Comparison of ENCODE assay signal across 6 cellular contexts in genomic region chr19:19627442-19627715, GRCh38. TPM values are rescaled to one million over a fixed set of nuclear protein-coding genes. Genes with fewer than 3 reads are reported as not detected.
DNase-seq lines count a peak whose midpoint lies in the region; ATAC-seq and TF ChIP-seq lines count a peak whose summit lies in the region.

No MANE protein-coding gene starts in this region.

- H3K4me1 Mint-ChIP-seq in immature natural killer cell: peaks cover 16 to 17% of the 10 kb centered on the region in 2 donors

- H3K36me3 ChIP-seq in OCI-LY1 (ENCODE audit: insufficient read depth, low read length): peaks cover 36% of the 10 kb centered on the region

- no peak for ATAC-seq in HG02884 (IDR thresholded peaks at IDR 0.05; ENCODE audit: unreplicated experiment)
- ATAC-seq in HG03175 (IDR thresholded peaks at IDR 0.05; ENCODE audit: unreplicated experiment): no peak

- no peak for DNase-seq in AG04449 (ENCODE audit: low read depth, low spot score)
- no peak for DNase-seq in immature natural killer cell
- no peak for DNase-seq in NCI-H446 (lab: John Stamatoyannopoulos, UW)

- no peaks in the 10 kb centered on the region for H3K9me3 ChIP-seq in OCI-LY1 (ENCODE audit: low read length)

- H3K9me2 ChIP-seq in OCI-LY1 (ENCODE audit: low read depth, low read length): no peaks in the 10 kb centered on the region

- no peaks in the 10 kb centered on the region for H4K20me1 ChIP-seq in OCI-LY1 (ENCODE audit: insufficient read depth, low read length)

- peak overlapping the region; percentile 83 to 93 (median 84) for H3K4me3 Mint-ChIP-seq in immature natural killer cell

- POLR2A ChIA-PET in AG04449 (lab: Yijun Ruan, JAX): interaction anchor here (0.9 kb wide), 1 partner anchor 14 kb away, joined by 3 read pairs; no protein-coding TSS in a partner anchor

- peak overlapping the region; percentile 87 for H3K9ac ChIP-seq in OCI-LY1 (ENCODE audit: low read length)

- H3K79me2 ChIP-seq in OCI-LY1 (ENCODE audit: insufficient read depth, low read length): no peaks in the 10 kb centered on the region

- CTCF ChIA-PET in AG04449 (lab: Yijun Ruan, JAX): interaction anchor here (0.7 to 2.7 kb wide), 4 partner anchors 15 to 95 kb away, joined by 3 to 10 read pairs (median 7); partner anchors contain the start of gene GMIP

- H3K27me3 Mint-ChIP-seq in immature natural killer cell (ENCODE audit: low read depth in 3 of 3): peaks cover 4 to 13% (median 6%) of the 10 kb centered on the region in 3 donors

- H3K4me3 ChIP-seq in AG04449 (ENCODE audit: low read depth, low read length) (peak overlapping the region; percentile 38), OCI-LY1 (ENCODE audit: low read depth, low read length, poor library complexity, severe bottlenecking) (peak overlapping the region; percentile 80)

- TF ChIP-seq CTCF in AG04449 (IDR thresholded peaks at IDR 0.05; ENCODE audit: insufficient read depth, low read length, missing control alignments): no peak
- no peak for TF ChIP-seq CTCF in OCI-LY1 (IDR thresholded peaks at IDR 0.05; ENCODE audit: low read length)

- H3K27me3 ChIP-seq in OCI-LY1 (ENCODE audit: insufficient read depth, low read length): no peaks in the 10 kb centered on the region

- H3K4me2 ChIP-seq in OCI-LY1 (ENCODE audit: low read length): peak overlapping the region; percentile 74

- H3F3A ChIP-seq in OCI-LY1 (ENCODE audit: insufficient read depth, low read length): no peaks in the 10 kb centered on the region

- H3K9me3 Mint-ChIP-seq in immature natural killer cell: no peaks in the 10 kb centered on the region

- H2AFZ ChIP-seq in OCI-LY1 (ENCODE audit: low read length): no peak overlapping the region

- peaks cover 0 to 4% (median 0%) of the 10 kb centered on the region in 3 donors for H3K36me3 Mint-ChIP-seq in immature natural killer cell

- H3K27ac ChIP-seq in OCI-LY1 (ENCODE audit: low read depth, low read length, poor library complexity, severe bottlenecking): peak overlapping the region; percentile 21

- peak overlapping the region; percentile 34 to 92 (median 82) for H3K27ac Mint-ChIP-seq in immature natural killer cell

- peaks cover 27% of the 10 kb centered on the region for H3K4me1 ChIP-seq in OCI-LY1 (ENCODE audit: insufficient read depth, low read length, severe bottlenecking)

RNA-seq across cellular contexts. Expression of gene LPAR2, which starts 0.6 kb away (rescaled TPM):
- polyA plus RNA-seq in immature natural killer cell: 1 to 10 TPM; 3.8 to 5.9 (median 4.6) TPM

RNA-seq across cellular contexts. Expression of gene PBX4, which starts 8.9 kb away (rescaled TPM):
- polyA plus RNA-seq in immature natural killer cell: under 1 TPM in 2 of 3 donors, not detected in 1; 0.57 to 0.82 TPM

RNA-seq across cellular contexts. Expression of gene GMIP, which starts 16.1 kb away (rescaled TPM):
- polyA plus RNA-seq in immature natural killer cell: 10 to 100 TPM; 38.9 to 84.4 (median 40.0) TPM

RNA-seq across cellular contexts. Expression of gene ATP13A1, which starts 36.1 kb away (rescaled TPM):
- polyA plus RNA-seq in immature natural killer cell: 10 to 100 TPM in 2 of 3 donors, 1 to 10 TPM in 1; 8.4 to 29.2 (median 18.6) TPM

RNA-seq across cellular contexts. Expression of gene ZNF101, which starts 41.3 kb away (rescaled TPM):
- polyA plus RNA-seq in immature natural killer cell: 10 to 100 TPM; 33.9 to 51.4 (median 36.8) TPM
